Comparison of ENCODE assay signal across 9 cellular contexts in the genomic region with DNA sequence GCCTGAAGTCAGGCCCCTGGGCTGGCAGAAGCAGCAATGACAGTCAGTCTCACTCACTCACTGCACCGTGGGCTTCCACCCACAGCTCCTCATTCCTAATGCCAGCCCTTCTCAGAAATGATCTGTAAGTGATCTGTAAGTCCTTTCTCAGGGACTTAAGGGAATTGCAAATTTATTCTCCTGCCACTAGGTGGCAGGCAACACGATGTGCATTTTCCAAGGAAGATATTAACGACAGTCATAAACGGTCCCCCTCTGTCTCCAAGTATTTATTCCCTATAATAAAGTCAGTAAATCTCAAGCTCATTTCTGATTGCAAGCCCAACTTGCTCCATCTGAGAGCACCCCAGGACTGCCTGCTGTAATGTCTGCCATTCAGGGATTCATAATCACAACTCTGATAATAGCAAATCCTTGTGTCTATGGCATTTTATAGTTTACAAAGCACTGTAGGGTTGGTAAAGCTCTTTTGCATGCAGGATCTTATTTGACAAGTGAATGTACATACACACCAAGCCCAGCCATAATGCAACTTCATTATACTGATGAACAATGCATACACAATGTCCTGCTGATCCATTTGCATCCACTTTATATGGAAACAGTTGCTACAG.
DNase-seq lines count a peak whose midpoint lies in the region; ATAC-seq and TF ChIP-seq lines count a peak whose summit lies in the region.
"Had no signal": no experiment of that assay in that cellular context is flagged by ENCODE, and none has a peak within 500 bp of the region (broad histone marks: within the 10 kb centered on the region; RNA-seq: fewer than 3 reads in every experiment).

No MANE protein-coding gene starts in this region.

- POLR2A ChIA-PET in AG04450 (lab: Yijun Ruan, JAX), result no interaction called here
- POLR2A ChIA-PET in activated CD8-positive, alpha-beta T cell treated with anti-CD3 and anti-CD28 coated beads for 36 hours (lab: Charles Lee), result no interaction called here

- no peak overlapping the region for H3K27ac Mint-ChIP-seq in activated CD8-positive, alpha-beta T cell treated with anti-CD3 and anti-CD28 coated beads for 36 hours
- H3K27ac Mint-ChIP-seq: stimulated activated naive CD8-positive, alpha-beta T cell treated with anti-CD3 and anti-CD28 coated beads, Interleukin-15, Interleukin-2, amounts not matched to agents 100 ng/mL and 50 ng/mL, for 24 hours had no signal

- no peaks in the 10 kb centered on the region for H3K36me3 ChIP-seq in upper lobe of left lung

- H3K4me1 Mint-ChIP-seq in activated CD8-positive, alpha-beta T cell treated with anti-CD3 and anti-CD28 coated beads for 36 hours (ENCODE audit: low read depth), result peaks cover 2% of the 10 kb centered on the region
- H3K4me1 Mint-ChIP-seq in activated T-cell treated with anti-CD3 and anti-CD28 coated beads, Interleukin-2, amount 50 U/mL, for 4 hours (ENCODE audit: low read depth), result peaks cover 3% of the 10 kb centered on the region

- no peak overlapping the region for H3K27ac ChIP-seq in AG04450 (ENCODE audit: low read depth, low read length)
- H3K27ac ChIP-seq in upper lobe of left lung, result no peak overlapping the region

- H3K9me3 Mint-ChIP-seq in activated CD8-positive, alpha-beta T cell treated with anti-CD3 and anti-CD28 coated beads for 36 hours, result no peaks in the 10 kb centered on the region
- H3K9me3 Mint-ChIP-seq in activated T-cell treated with anti-CD3 and anti-CD28 coated beads, Interleukin-2, amount 50 U/mL, for 4 hours, result no peaks in the 10 kb centered on the region
- H3K9me3 Mint-ChIP-seq: stimulated activated naive CD8-positive, alpha-beta T cell treated with anti-CD3 and anti-CD28 coated beads, Interleukin-15, Interleukin-2, amounts not matched to agents 100 ng/mL and 50 ng/mL, for 24 hours had no signal

- intact Hi-C loops in activated CD8-positive, alpha-beta T cell treated with anti-CD3 and anti-CD28 coated beads for 36 hours (cut with micrococcal nuclease), result loop anchor here (5.0 to 10.0 kb wide), 3 partner anchors 152 to 548 kb away; no protein-coding TSS in a partner anchor

- CTCF ChIA-PET in AG04450 (lab: Charles Lee), result interaction anchor here (0.5 to 4.3 kb wide), 59 partner anchors 9 to 1266 kb away, joined by 3 to 52 read pairs (median 4); a partner anchor contains a TSS
- CTCF ChIA-PET in activated CD8-positive, alpha-beta T cell treated with anti-CD3 and anti-CD28 coated beads for 36 hours (lab: Charles Lee), result interaction anchor here (0.8 to 3.4 kb wide), 15 partner anchors 9 to 364 kb away, joined by 3 to 25 read pairs (median 4); no protein-coding TSS in a partner anchor

- no peak overlapping the region for H3K4me3 Mint-ChIP-seq in activated CD8-positive, alpha-beta T cell treated with anti-CD3 and anti-CD28 coated beads for 36 hours
- H3K4me3 Mint-ChIP-seq in activated T-cell treated with anti-CD3 and anti-CD28 coated beads, Interleukin-2, amount 50 U/mL, for 4 hours, result no peak overlapping the region
- H3K4me3 Mint-ChIP-seq: stimulated activated naive CD8-positive, alpha-beta T cell treated with anti-CD3 and anti-CD28 coated beads, Interleukin-15, Interleukin-2, amounts not matched to agents 100 ng/mL and 50 ng/mL, for 24 hours had no signal

- H3K27me3 Mint-ChIP-seq in activated CD8-positive, alpha-beta T cell treated with anti-CD3 and anti-CD28 coated beads for 36 hours, result peaks cover 25% of the 10 kb centered on the region
- peaks cover 33% of the 10 kb centered on the region for H3K27me3 Mint-ChIP-seq in activated T-cell treated with anti-CD3 and anti-CD28 coated beads, Interleukin-2, amount 50 U/mL, for 4 hours (ENCODE audit: low read depth)

- no peak for TF ChIP-seq POLR2A in upper lobe of left lung (IDR thresholded peaks at IDR 0.05)

- no peaks in the 10 kb centered on the region for H3K36me3 Mint-ChIP-seq in activated CD8-positive, alpha-beta T cell treated with anti-CD3 and anti-CD28 coated beads for 36 hours (ENCODE audit: low read depth)
- H3K36me3 Mint-ChIP-seq in activated T-cell treated with anti-CD3 and anti-CD28 coated beads, Interleukin-2, amount 50 U/mL, for 4 hours (ENCODE audit: insufficient read depth), result no peaks in the 10 kb centered on the region

- TF ChIP-seq CTCF in AG04450 (IDR thresholded peaks at IDR 0.05; ENCODE audit: low read depth, low read length) (peak; percentile 79), GM10266 (IDR thresholded peaks at IDR 0.05; ENCODE audit: control insufficient read depth, insufficient read depth, low read depth, missing control alignments) (peak; percentile 83), upper lobe of left lung (IDR thresholded peaks at IDR 0.05) (peak; percentile 23 to 74 (median 56))
- TF ChIP-seq CTCF in activated CD8-positive, alpha-beta T cell treated with anti-CD3 and anti-CD28 coated beads for 36 hours (IDR thresholded peaks at IDR 0.05), result peak; percentile 79

- H3K27me3 ChIP-seq in AG04450 (ENCODE audit: control insufficient read depth, insufficient read depth, low read length) (peaks cover 1% of the 10 kb centered on the region), upper lobe of left lung (no peaks in the 10 kb centered on the region)

- H3K4me3 ChIP-seq in AG04450 (ENCODE audit: low read depth, low read length) (no peak overlapping the region), upper lobe of left lung (no peak overlapping the region)

- 0% methylated on average over 4 of the region's 4 CpGs for WGBS in upper lobe of left lung, 2 donors

- H3K9me3 ChIP-seq in AG04450 (ENCODE audit: control insufficient read depth, insufficient read depth, low read length) (no peaks in the 10 kb centered on the region), upper lobe of left lung (no peaks in the 10 kb centered on the region)

- no peak for TF ChIP-seq EP300 in upper lobe of left lung (IDR thresholded peaks at IDR 0.05)

- DNase-seq in AG04450 (ENCODE audit: low read depth, low spot score), result peak; percentile 27
- peak; percentile 59 for DNase-seq in GM10266 (ENCODE audit: extremely low spot score)
- DNase-seq in NCI-H1694 treated with DMSO at 0.1 percent for 48 hours (lab: John Stamatoyannopoulos, UW), result peak; percentile 47
- peak; percentile 6 for DNase-seq in activated CD8-positive, alpha-beta T cell treated with anti-CD3 and anti-CD28 coated beads for 36 hours
- peak; percentile 50 for DNase-seq in iPS-NIHi7 (ENCODE audit: extremely low spot score)
- DNase-seq in upper lobe of left lung, result no peak
- DNase-seq in activated T-cell treated with anti-CD3 and anti-CD28 coated beads, Interleukin-2, amount 50 U/mL, for 4 hours, result no peak

- H3K4me1 ChIP-seq in upper lobe of left lung, result peaks cover under 1 to 6% (median 3%) of the 10 kb centered on the region in 4 donors

- ATAC-seq in activated CD8-positive, alpha-beta T cell treated with anti-CD3 and anti-CD28 coated beads for 36 hours, result peak; percentile 37
- peak in 1 of 2 donors; percentile 44 for ATAC-seq in upper lobe of left lung (ENCODE audit: low FRiP score in 2 of 2)
- ATAC-seq in activated T-cell treated with anti-CD3 and anti-CD28 coated beads, Interleukin-2, amount 50 U/mL, for 4 hours, result no peak
- ATAC-seq in HG03097 (IDR thresholded peaks at IDR 0.05; ENCODE audit: low FRiP score, unreplicated experiment), result no peak

Comparison
In these comparisons a context has a peak if more than half of its experiments do, and no peak if none do; other contexts are left out.
1. DNase-seq: peak in AG04450 (single experiment), GM10266 (single experiment), NCI-H1694 treated with DMSO at 0.1 percent for 48 hours (single experiment), activated CD8-positive, alpha-beta T cell treated with anti-CD3 and anti-CD28 coated beads for 36 hours (single experiment) and iPS-NIHi7 (single experiment); none in upper lobe of left lung (0 of 2) and activated T-cell treated with anti-CD3 and anti-CD28 coated beads, Interleukin-2, amount 50 U/mL, for 4 hours (single experiment).
2. Peak in every context shown above with its lines, with median percentiles within 50 percentile points of each other: CTCF ChIP-seq.